ENCODE assay signal across 1 cellular context in the genomic region with DNA sequence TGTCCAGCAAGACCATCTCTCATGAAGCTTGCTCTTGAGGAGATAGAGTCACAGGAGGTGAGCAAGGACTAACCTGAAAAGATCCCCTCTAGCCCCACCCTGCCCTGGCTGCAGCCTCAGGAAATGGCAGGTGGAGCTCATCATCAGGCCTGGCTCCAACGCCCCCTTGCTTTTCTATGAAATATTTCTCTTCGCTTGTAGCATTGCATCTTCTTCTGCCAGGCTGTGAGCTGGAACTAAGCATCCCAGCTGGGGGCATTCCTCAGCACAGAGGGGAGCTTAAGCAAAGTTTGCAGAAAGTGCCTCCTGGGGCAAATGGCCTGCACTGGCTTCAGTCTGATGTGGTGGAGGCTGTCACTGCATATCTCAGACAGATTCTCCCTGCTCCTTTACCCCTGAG.
TF ChIP-seq lines count a peak whose summit lies in the region.

No MANE protein-coding gene starts in this region.

TF ChIP-seq in GM23338, 12 proteins besides CTCF, POLR2A, EP300 and RAD21:
- TF ChIP-seq, protein P1, sequence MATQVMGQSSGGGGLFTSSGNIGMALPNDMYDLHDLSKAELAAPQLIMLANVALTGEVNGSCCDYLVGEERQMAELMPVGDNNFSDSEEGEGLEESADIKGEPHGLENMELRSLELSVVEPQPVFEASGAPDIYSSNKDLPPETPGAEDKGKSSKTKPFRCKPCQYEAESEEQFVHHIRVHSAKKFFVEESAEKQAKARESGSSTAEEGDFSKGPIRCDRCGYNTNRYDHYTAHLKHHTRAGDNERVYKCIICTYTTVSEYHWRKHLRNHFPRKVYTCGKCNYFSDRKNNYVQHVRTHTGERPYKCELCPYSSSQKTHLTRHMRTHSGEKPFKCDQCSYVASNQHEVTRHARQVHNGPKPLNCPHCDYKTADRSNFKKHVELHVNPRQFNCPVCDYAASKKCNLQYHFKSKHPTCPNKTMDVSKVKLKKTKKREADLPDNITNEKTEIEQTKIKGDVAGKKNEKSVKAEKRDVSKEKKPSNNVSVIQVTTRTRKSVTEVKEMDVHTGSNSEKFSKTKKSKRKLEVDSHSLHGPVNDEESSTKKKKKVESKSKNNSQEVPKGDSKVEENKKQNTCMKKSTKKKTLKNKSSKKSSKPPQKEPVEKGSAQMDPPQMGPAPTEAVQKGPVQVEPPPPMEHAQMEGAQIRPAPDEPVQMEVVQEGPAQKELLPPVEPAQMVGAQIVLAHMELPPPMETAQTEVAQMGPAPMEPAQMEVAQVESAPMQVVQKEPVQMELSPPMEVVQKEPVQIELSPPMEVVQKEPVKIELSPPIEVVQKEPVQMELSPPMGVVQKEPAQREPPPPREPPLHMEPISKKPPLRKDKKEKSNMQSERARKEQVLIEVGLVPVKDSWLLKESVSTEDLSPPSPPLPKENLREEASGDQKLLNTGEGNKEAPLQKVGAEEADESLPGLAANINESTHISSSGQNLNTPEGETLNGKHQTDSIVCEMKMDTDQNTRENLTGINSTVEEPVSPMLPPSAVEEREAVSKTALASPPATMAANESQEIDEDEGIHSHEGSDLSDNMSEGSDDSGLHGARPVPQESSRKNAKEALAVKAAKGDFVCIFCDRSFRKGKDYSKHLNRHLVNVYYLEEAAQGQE (IDR thresholded peaks at IDR 0.05; ENCODE audit: unreplicated experiment): no peak
- TF ChIP-seq EZH2phosphoT487 (IDR thresholded peaks at IDR 0.05; ENCODE audit: unreplicated experiment) (no peak), NANOG (IDR thresholded peaks at IDR 0.05; ENCODE audit: borderline replicate concordance) (no peak), POLR2AphosphoS5 (IDR thresholded peaks at IDR 0.05; ENCODE audit: low read depth) (no peak), JUNB (IDR thresholded peaks at IDR 0.05; ENCODE audit: unreplicated experiment) (no peak), ZNF331 (CRISPR knock-in tag; IDR thresholded peaks at IDR 0.05; ENCODE audit: low read depth) (no peak), CREB1 (CRISPR knock-in tag; IDR thresholded peaks at IDR 0.05; ENCODE audit: low read depth) (no peak), ZNF114 (CRISPR knock-in tag; IDR thresholded peaks at IDR 0.05) (no peak)
- TF ChIP-seq, protein P2, sequence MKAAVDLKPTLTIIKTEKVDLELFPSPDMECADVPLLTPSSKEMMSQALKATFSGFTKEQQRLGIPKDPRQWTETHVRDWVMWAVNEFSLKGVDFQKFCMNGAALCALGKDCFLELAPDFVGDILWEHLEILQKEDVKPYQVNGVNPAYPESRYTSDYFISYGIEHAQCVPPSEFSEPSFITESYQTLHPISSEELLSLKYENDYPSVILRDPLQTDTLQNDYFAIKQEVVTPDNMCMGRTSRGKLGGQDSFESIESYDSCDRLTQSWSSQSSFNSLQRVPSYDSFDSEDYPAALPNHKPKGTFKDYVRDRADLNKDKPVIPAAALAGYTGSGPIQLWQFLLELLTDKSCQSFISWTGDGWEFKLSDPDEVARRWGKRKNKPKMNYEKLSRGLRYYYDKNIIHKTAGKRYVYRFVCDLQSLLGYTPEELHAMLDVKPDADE (IDR thresholded peaks at IDR 0.05): no peak
